In genomic region chr7:40698921-40699260, GRCh38 we compare ENCODE assay signal across 28 cellular contexts.
"Had no signal": no experiment of that assay in that cellular context is flagged by ENCODE, and none has a peak within 500 bp of the region (broad histone marks: within the 10 kb centered on the region; RNA-seq: fewer than 3 reads in every experiment).

No MANE protein-coding gene starts in this region.

- H3K4me3 ChIP-seq: esophagus muscularis mucosa, gastrocnemius medialis, heart left ventricle had no signal

- H3K4me3 Mint-ChIP-seq: activated CD4-positive, alpha-beta memory T cell treated with anti-CD3 and anti-CD28 coated beads, Interleukin-2, amount 10 ng/mL, durations not matched to agents 7 days and 5 days; activated CD4-positive, alpha-beta T cell treated with anti-CD3 and anti-CD28 coated beads, Interleukin-2, amount 10 ng/mL, durations not matched to agents 7 days and 5 days; activated naive CD4-positive, alpha-beta T cell treated with anti-CD3 and anti-CD28 coated beads, Interleukin-2, amount 10 ng/mL, durations not matched to agents 7 days and 5 days; activated naive CD8-positive, alpha-beta T cell treated with anti-CD3 and anti-CD28 coated beads for 36 hours; activated T-cell treated with anti-CD3 and anti-CD28 coated beads, Interleukin-2, amount 50 U/mL, for 24 hours; activated T-cell treated with anti-CD3 and anti-CD28 coated beads, Interleukin-2, amount 50 U/mL, for 72 hours; effector memory CD8-positive, alpha-beta T cell; WTC11 had no signal

- H3K9me3 ChIP-seq: esophagus muscularis mucosa, gastrocnemius medialis, heart left ventricle had no signal

- H3K27me3 Mint-ChIP-seq: activated CD4-positive, alpha-beta memory T cell treated with anti-CD3 and anti-CD28 coated beads, Interleukin-2, amount 10 ng/mL, durations not matched to agents 7 days and 5 days; activated CD4-positive, alpha-beta T cell treated with anti-CD3 and anti-CD28 coated beads, Interleukin-2, amount 10 ng/mL, durations not matched to agents 7 days and 5 days; activated naive CD4-positive, alpha-beta T cell treated with anti-CD3 and anti-CD28 coated beads, Interleukin-2, amount 10 ng/mL, durations not matched to agents 7 days and 5 days; activated naive CD8-positive, alpha-beta T cell treated with anti-CD3 and anti-CD28 coated beads for 36 hours; activated T-cell treated with anti-CD3 and anti-CD28 coated beads, Interleukin-2, amount 50 U/mL, for 24 hours; effector memory CD8-positive, alpha-beta T cell had no signal

- H3K27ac ChIP-seq: brain microvascular endothelial cell, esophagus muscularis mucosa, foreskin keratinocyte, gastrocnemius medialis, heart left ventricle had no signal

- H3K27me3 ChIP-seq: brain microvascular endothelial cell, esophagus muscularis mucosa, foreskin keratinocyte, gastrocnemius medialis, heart left ventricle had no signal

- H3K36me3 Mint-ChIP-seq: activated naive CD4-positive, alpha-beta T cell treated with anti-CD3 and anti-CD28 coated beads, Interleukin-2, amount 10 ng/mL, durations not matched to agents 7 days and 5 days; activated naive CD8-positive, alpha-beta T cell treated with anti-CD3 and anti-CD28 coated beads for 36 hours; WTC11 had no signal

- DNase-seq: activated CD4-positive, alpha-beta memory T cell treated with anti-CD3 and anti-CD28 coated beads, Interleukin-2, amount 10 ng/mL, durations not matched to agents 7 days and 5 days; activated CD4-positive, alpha-beta T cell treated with anti-CD3 and anti-CD28 coated beads for 1 hour; activated CD4-positive, alpha-beta T cell treated with anti-CD3 and anti-CD28 coated beads for 4 hours; activated CD4-positive, alpha-beta T cell treated with anti-CD3 and anti-CD28 coated beads, Interleukin-2, amount 10 ng/mL, durations not matched to agents 7 days and 5 days; activated CD4-positive, alpha-beta T cell treated with anti-CD3 and anti-CD28 coated beads, Interleukin-2, amount 50 U/mL, for 4 hours; activated CD8-positive, alpha-beta memory T cell treated with anti-CD3 and anti-CD28 coated beads, Interleukin-2, amount 50 U/mL, for 48 hours; activated gamma-delta T cell; activated naive CD4-positive, alpha-beta T cell; activated naive CD4-positive, alpha-beta T cell treated with anti-CD3 and anti-CD28 coated beads, Interleukin-2, amount 10 ng/mL, durations not matched to agents 7 days and 5 days; activated naive CD8-positive, alpha-beta T cell treated with anti-CD3 and anti-CD28 coated beads for 36 hours; activated T-cell treated with anti-CD3 and anti-CD28 coated beads for 4 hours; activated T-cell treated with anti-CD3 and anti-CD28 coated beads, Interleukin-2, amount 50 U/mL, for 24 hours; activated T-cell treated with anti-CD3 and anti-CD28 coated beads, Interleukin-2, amount 50 U/mL, for 72 hours; amniotic stem cell; anterior cingulate cortex; brain microvascular endothelial cell; cortex of kidney; dermis blood vessel endothelial cell; effector CD4-positive, alpha-beta T cell; effector memory CD8-positive, alpha-beta T cell; erythroblast; gastrocnemius medialis; glutamatergic neuron; heart left ventricle; T-helper 2 cell had no signal

- H3K36me3 ChIP-seq: brain microvascular endothelial cell, esophagus muscularis mucosa, gastrocnemius medialis, heart left ventricle had no signal

- H3K27ac Mint-ChIP-seq: activated CD4-positive, alpha-beta memory T cell treated with anti-CD3 and anti-CD28 coated beads, Interleukin-2, amount 10 ng/mL, durations not matched to agents 7 days and 5 days; activated CD4-positive, alpha-beta T cell treated with anti-CD3 and anti-CD28 coated beads, Interleukin-2, amount 10 ng/mL, durations not matched to agents 7 days and 5 days; activated naive CD4-positive, alpha-beta T cell treated with anti-CD3 and anti-CD28 coated beads, Interleukin-2, amount 10 ng/mL, durations not matched to agents 7 days and 5 days; activated naive CD8-positive, alpha-beta T cell treated with anti-CD3 and anti-CD28 coated beads for 36 hours; activated T-cell treated with anti-CD3 and anti-CD28 coated beads, Interleukin-2, amount 50 U/mL, for 24 hours; activated T-cell treated with anti-CD3 and anti-CD28 coated beads, Interleukin-2, amount 50 U/mL, for 72 hours; effector memory CD8-positive, alpha-beta T cell; WTC11 had no signal

- H3K9me3 Mint-ChIP-seq: activated CD4-positive, alpha-beta T cell treated with anti-CD3 and anti-CD28 coated beads, Interleukin-2, amount 10 ng/mL, durations not matched to agents 7 days and 5 days; activated naive CD4-positive, alpha-beta T cell treated with anti-CD3 and anti-CD28 coated beads, Interleukin-2, amount 10 ng/mL, durations not matched to agents 7 days and 5 days; activated naive CD8-positive, alpha-beta T cell treated with anti-CD3 and anti-CD28 coated beads for 36 hours; activated T-cell treated with anti-CD3 and anti-CD28 coated beads, Interleukin-2, amount 50 U/mL, for 24 hours; WTC11 had no signal

- ATAC-seq: activated T-cell treated with anti-CD3 and anti-CD28 coated beads, Interleukin-2, amount 50 U/mL, for 72 hours; effector memory CD8-positive, alpha-beta T cell; gastrocnemius medialis; heart left ventricle; WTC11 had no signal
